In genomic region chr11:70272009-70272408, GRCh38 we compare ENCODE assay signal across 10 cellular contexts. TPM values are rescaled to one million over a fixed set of nuclear protein-coding genes. Genes with fewer than 3 reads are reported as not detected.
DNase-seq lines count a peak whose midpoint lies in the region; ATAC-seq and TF ChIP-seq lines count a peak whose summit lies in the region.
"Had no signal": no experiment of that assay in that cellular context is flagged by ENCODE, and none has a peak within 500 bp of the region (broad histone marks: within the 10 kb centered on the region; RNA-seq: fewer than 3 reads in every experiment).

No MANE protein-coding gene starts in this region.

- peak overlapping the region; percentile 88 for H3K27ac Mint-ChIP-seq in CD4-positive, alpha-beta T cell
- H3K27ac Mint-ChIP-seq in natural killer cell treated with Interleukin-12 subunit alpha and Interleukin-12 subunit beta and Interleukin-15 and Interleukin-18, amount 100 ng/mL, for 72 hours, result peak overlapping the region; percentile 20 to 55

- no peaks in the 10 kb centered on the region for H3K9me3 Mint-ChIP-seq in CD4-positive, alpha-beta T cell
- H3K9me3 Mint-ChIP-seq in natural killer cell treated with Interleukin-12 subunit alpha and Interleukin-12 subunit beta and Interleukin-15 and Interleukin-18, amount 100 ng/mL, for 72 hours, result no peaks in the 10 kb centered on the region

- peaks cover 45% of the 10 kb centered on the region for H3K36me3 Mint-ChIP-seq in CD4-positive, alpha-beta T cell (ENCODE audit: low read depth)
- H3K36me3 Mint-ChIP-seq in natural killer cell treated with Interleukin-12 subunit alpha and Interleukin-12 subunit beta and Interleukin-15 and Interleukin-18, amount 100 ng/mL, for 72 hours, result peaks cover 18% of the 10 kb centered on the region

- no peak for DNase-seq in CD4-positive, alpha-beta T cell
- DNase-seq in LNCaP clone FGC (ENCODE audit: low read depth) (no peak), choroid plexus epithelial cell (ENCODE audit: low read depth) (no peak), NK-92 (lab: John Stamatoyannopoulos, UW; ENCODE audit: unreplicated experiment) (no peak), COLO668 (lab: John Stamatoyannopoulos, UW; ENCODE audit: unreplicated experiment) (no peak), NCI-H69 (lab: John Stamatoyannopoulos, UW) (no peak), inferior parietal cortex (ENCODE audit: extremely low spot score) (no peak)
- no peak for DNase-seq in natural killer cell treated with Interleukin-12 subunit alpha and Interleukin-12 subunit beta and Interleukin-15 and Interleukin-18, amount 100 ng/mL, for 72 hours (ENCODE audit: low spot score)

- no peak overlapping the region for H3K27ac ChIP-seq in CD4-positive, alpha-beta T cell (ENCODE audit: low read depth, low read length)

- peaks cover 3% of the 10 kb centered on the region for H3K27me3 ChIP-seq in CD4-positive, alpha-beta T cell (ENCODE audit: control insufficient read depth, insufficient read depth, low read length)
- H3K27me3 ChIP-seq: body of pancreas, transverse colon had no signal

- no peaks in the 10 kb centered on the region for H3K9me3 ChIP-seq in CD4-positive, alpha-beta T cell (ENCODE audit: control insufficient read depth, low read length)
- H3K9me3 ChIP-seq: body of pancreas, transverse colon had no signal

- peaks cover 4% of the 10 kb centered on the region for H3K27me3 Mint-ChIP-seq in CD4-positive, alpha-beta T cell
- H3K27me3 Mint-ChIP-seq in natural killer cell treated with Interleukin-12 subunit alpha and Interleukin-12 subunit beta and Interleukin-15 and Interleukin-18, amount 100 ng/mL, for 72 hours, result peaks cover 0 to 3% of the 10 kb centered on the region in 2 donors

- no peak for ATAC-seq in CD4-positive, alpha-beta T cell (ENCODE audit: poor library complexity)
- no peak for ATAC-seq in natural killer cell treated with Interleukin-12 subunit alpha and Interleukin-12 subunit beta and Interleukin-15 and Interleukin-18, amount 100 ng/mL, for 72 hours
- ATAC-seq: body of pancreas had no signal

- intact Hi-C loops in CD4-positive, alpha-beta T cell (cut with DNase I, micrococcal nuclease), result loop anchor here in 1 of 2 experiments (5.0 kb wide), 2 partner anchors 125 to 600 kb away; partner anchors contain the start of gene CTTN

- no peak for TF ChIP-seq CTCF in CD4-positive, alpha-beta T cell (IDR thresholded peaks at IDR 0.05)
- TF ChIP-seq CTCF in LNCaP clone FGC (IDR thresholded peaks at IDR 0.05; ENCODE audit: control insufficient read depth, extremely low read depth, insufficient read depth) (no peak), choroid plexus epithelial cell (conservative IDR thresholded peaks at IDR 0.05; ENCODE audit: low read depth, low read length) (no peak)

- POLR2A ChIA-PET in CD4-positive, alpha-beta T cell (lab: Charles Lee), result no interaction called here

- CTCF ChIA-PET in CD4-positive, alpha-beta T cell (lab: Charles Lee), result interaction anchor here (0.7 kb wide), 1 partner anchor 76 kb away, joined by 3 read pairs; no protein-coding TSS in a partner anchor

- H3K4me3 Mint-ChIP-seq in CD4-positive, alpha-beta T cell, result peak overlapping the region; percentile 88
- peak overlapping the region; percentile 97 for H3K4me3 Mint-ChIP-seq in natural killer cell treated with Interleukin-12 subunit alpha and Interleukin-12 subunit beta and Interleukin-15 and Interleukin-18, amount 100 ng/mL, for 72 hours

- peaks cover 51% of the 10 kb centered on the region for H3K4me1 Mint-ChIP-seq in CD4-positive, alpha-beta T cell (ENCODE audit: low read depth)
- H3K4me1 Mint-ChIP-seq in natural killer cell treated with Interleukin-12 subunit alpha and Interleukin-12 subunit beta and Interleukin-15 and Interleukin-18, amount 100 ng/mL, for 72 hours (ENCODE audit: low read depth in 2 of 2), result peaks cover 28 to 33% of the 10 kb centered on the region in 2 donors

- H3K4me3 ChIP-seq in LNCaP clone FGC (ENCODE audit: low read depth, low read length) (peak overlapping the region; percentile 98), choroid plexus epithelial cell (ENCODE audit: low read depth, low read length) (peak overlapping the region; percentile 14)

RNA-seq across cellular contexts. Expression of gene PPFIA1, which starts 1.5 kb away (rescaled TPM):
- total RNA-seq in CD4-positive, alpha-beta T cell, result 10 to 100 TPM; 34.3 to 42.0 TPM
- total RNA-seq in natural killer cell treated with Interleukin-12 subunit alpha and Interleukin-12 subunit beta and Interleukin-15 and Interleukin-18, amount 100 ng/mL, for 72 hours, result 10 to 100 TPM; 43.4 to 60.0 TPM
